In genomic region chr4:176376032-176376614, GRCh38 we compare ENCODE assay signal across 8 cellular contexts. TPM values are rescaled to one million over a fixed set of nuclear protein-coding genes. Genes with fewer than 3 reads are reported as not detected.
A peak's percentile ranks its signal among the peaks of the same experiment; 100 is the strongest.
DNase-seq lines count a peak whose midpoint lies in the region; ATAC-seq and TF ChIP-seq lines count a peak whose summit lies in the region.

No MANE protein-coding gene starts in this region.

- H3K27ac Mint-ChIP-seq in chondrocyte (ENCODE audit: unreplicated experiment) (no peak overlapping the region), osteocyte (ENCODE audit: unreplicated experiment) (no peak overlapping the region)

- DNase-seq in DMS 273 (lab: John Stamatoyannopoulos, UW; ENCODE audit: unreplicated experiment) (peak; percentile 28), DMS 273 treated with DMSO at 0.1 percent for 48 hours (lab: John Stamatoyannopoulos, UW) (no peak), LoVo (ENCODE audit: low spot score) (peak; percentile 48), chondrocyte (ENCODE audit: low spot score) (no peak), osteocyte (ENCODE audit: extremely low spot score, unreplicated experiment) (no peak), D341Med (ENCODE audit: low spot score) (no peak)

- ATAC-seq in GM19035 (IDR thresholded peaks at IDR 0.05; ENCODE audit: unreplicated experiment) (no peak), HG02852 (IDR thresholded peaks at IDR 0.05; ENCODE audit: unreplicated experiment) (no peak)

- peaks cover 4% of the 10 kb centered on the region for H3K27me3 Mint-ChIP-seq in chondrocyte (ENCODE audit: low read depth)
- no peaks in the 10 kb centered on the region for H3K27me3 Mint-ChIP-seq in osteocyte (ENCODE audit: unreplicated experiment)

- H3K36me3 Mint-ChIP-seq in chondrocyte (ENCODE audit: low read depth) (no peaks in the 10 kb centered on the region), osteocyte (ENCODE audit: unreplicated experiment) (no peaks in the 10 kb centered on the region)

- H3K4me1 Mint-ChIP-seq in chondrocyte (ENCODE audit: low read depth) (no peaks in the 10 kb centered on the region), osteocyte (ENCODE audit: unreplicated experiment) (peaks cover 4% of the 10 kb centered on the region)

- H3K9me3 Mint-ChIP-seq in chondrocyte (ENCODE audit: low read depth): peaks cover 7% of the 10 kb centered on the region
- peaks cover 9% of the 10 kb centered on the region for H3K9me3 Mint-ChIP-seq in osteocyte (ENCODE audit: unreplicated experiment)

- H3K4me3 Mint-ChIP-seq in chondrocyte (ENCODE audit: unreplicated experiment) (no peak overlapping the region), osteocyte (ENCODE audit: unreplicated experiment) (no peak overlapping the region)

- peak; percentile 90 for TF ChIP-seq CTCF in chondrocyte (IDR thresholded peaks at IDR 0.05)
- TF ChIP-seq CTCF in osteocyte (IDR thresholded peaks at IDR 0.05): peak; percentile 70

RNA-seq across cellular contexts. Expression of gene SPCS3, which starts 56.4 kb away (rescaled TPM):
- total RNA-seq in chondrocyte (114 to 154 TPM (median 122 TPM) in 3 replicates), osteocyte (118 and 128 TPM in 2 replicates)

Comparison
In these comparisons a context has a peak if more than half of its experiments do, and no peak if none do; other contexts are left out.
1. DNase-seq: peak in DMS 273 (single experiment) and LoVo (single experiment); none in DMS 273 treated with DMSO at 0.1 percent for 48 hours (single experiment), chondrocyte (single experiment), osteocyte (single experiment) and D341Med (single experiment).